Comparison of ENCODE assay signal across 8 cellular contexts in the genomic region with DNA sequence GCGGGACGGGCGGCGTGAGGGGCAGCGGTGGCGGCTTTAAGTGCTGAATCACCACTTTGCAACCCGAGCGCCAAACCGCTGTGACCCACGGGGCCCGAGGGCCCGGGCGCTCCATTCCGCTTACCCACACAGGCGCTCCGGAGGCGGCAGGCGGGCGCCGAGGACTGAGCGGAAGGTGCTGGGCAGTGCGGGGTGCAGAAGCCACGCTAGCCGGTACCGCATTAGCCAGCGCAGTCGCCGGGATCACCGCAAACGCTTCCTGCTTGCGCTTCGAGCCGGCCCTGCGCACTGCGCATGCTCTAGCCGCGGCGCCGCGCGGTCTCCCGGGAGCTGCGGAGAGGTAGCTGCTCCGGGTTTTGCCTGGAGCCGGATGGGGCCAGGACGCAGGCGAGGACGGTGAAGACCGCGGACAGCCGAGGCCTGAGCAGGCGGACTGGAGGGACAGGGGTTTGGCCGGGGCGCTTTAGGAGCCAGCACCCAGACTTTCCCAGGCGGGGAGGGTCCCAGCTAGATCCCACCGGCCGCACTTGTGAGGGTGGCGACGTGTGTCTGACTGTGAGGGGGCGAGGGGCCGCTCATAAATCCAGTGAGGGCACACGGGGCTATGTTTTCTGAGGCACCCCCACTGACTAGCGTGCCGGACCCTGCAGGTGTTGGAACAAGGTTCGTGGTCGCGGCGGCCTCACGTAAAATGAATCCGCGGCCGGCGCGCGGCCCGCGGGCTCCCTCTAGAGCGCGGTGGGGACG. TPM values are rescaled to one million over a fixed set of nuclear protein-coding genes. Genes with fewer than 3 reads are reported as not detected.
A peak's percentile ranks its signal among the peaks of the same experiment; 100 is the strongest.
DNase-seq lines count a peak whose midpoint lies in the region; ATAC-seq, FAIRE-seq and TF ChIP-seq lines count a peak whose summit lies in the region.

A gene (minus strand): TSS at position 296 of the 747 bp plus-strand sequence. CDS start 74 bp downstream, at position 222.

- H3K27me3 ChIP-seq in NT2/D1 (ENCODE audit: insufficient read depth, insufficient read length) = no peaks in the 10 kb centered on the region
- H3K27me3 ChIP-seq in endothelial cell of umbilical vein (ENCODE audit: control insufficient read depth in 2 of 2, insufficient read depth in 2 of 2, low read length in 2 of 2) = no peaks in the 10 kb centered on the region
- no peaks in the 10 kb centered on the region for H3K27me3 ChIP-seq in mononuclear cell (ENCODE audit: insufficient read depth, low read length)

- DNase-seq in COLO668 (lab: John Stamatoyannopoulos, UW; ENCODE audit: unreplicated experiment) = peak; percentile 87
- peak; percentile 79 for DNase-seq in NT2/D1 (ENCODE audit: low read depth, low spot score)
- peak; percentile 76 for DNase-seq in activated CD8-positive, alpha-beta memory T cell treated with anti-CD3 and anti-CD28 coated beads, Interleukin-2, amount 50 U/mL, for 4 hours
- peak; percentile 92 for DNase-seq in endothelial cell of umbilical vein (ENCODE audit: low read depth, low spot score)
- DNase-seq in stimulated activated CD8-positive, alpha-beta memory T cell treated with anti-CD3 and anti-CD28 coated beads, Interleukin-4, amount 100 ng/mL, for 1 hour (ENCODE audit: low read depth in 2 of 2, low spot score in 1 of 2) = peak; percentile 50 to 62

- H3K9ac ChIP-seq in NT2/D1 (ENCODE audit: insufficient read length, low read depth) (peak within 1 kb of the TSS; percentile 92), endothelial cell of umbilical vein (replicated peaks; ENCODE audit: extremely low read depth, insufficient read depth, low read length) (peak within 1 kb of the TSS; percentile 93)

- H2AFZ ChIP-seq in endothelial cell of umbilical vein (ENCODE audit: low read depth, low read length) = peak within 1 kb of the TSS; percentile 92

- no peaks in the 10 kb centered on the region for H3K4me1 ChIP-seq in NT2/D1 (ENCODE audit: insufficient read depth, insufficient read length)
- peaks cover 18% of the 10 kb centered on the region for H3K4me1 ChIP-seq in endothelial cell of umbilical vein (ENCODE audit: control insufficient read depth, extremely low read depth, insufficient read depth, low read length)
- peaks cover 42% of the 10 kb centered on the region for H3K4me1 ChIP-seq in mononuclear cell (ENCODE audit: insufficient read depth, low read length)

- POLR2A ChIA-PET in endothelial cell of umbilical vein (lab: Charles Lee) = interaction anchor here (1.0 kb wide), 2 partner anchors 17 to 57 kb away, joined by 3 read pairs; no protein-coding TSS in a partner anchor

- no peaks in the 10 kb centered on the region for H3K9me1 ChIP-seq in endothelial cell of umbilical vein (replicated peaks; ENCODE audit: control insufficient read depth, extremely low read depth, insufficient read depth, low read length)

- peak within 1 kb of the TSS; percentile 89 for H3K27ac ChIP-seq in endothelial cell of umbilical vein (ENCODE audit: insufficient read depth, low read depth, low read length)

- intact Hi-C loops in endothelial cell of umbilical vein (cut with micrococcal nuclease) = loop anchor here (1.0 to 10.0 kb wide), 6 partner anchors 17 to 489 kb away; a partner anchor contains a TSS

- peak; percentile 87 for FAIRE-seq in endothelial cell of umbilical vein (lab: Jason Lieb, UNC)

- H3K4me2 ChIP-seq in endothelial cell of umbilical vein (ENCODE audit: insufficient read depth, low read length) = peak within 1 kb of the TSS; percentile 95

- peaks cover 15% of the 10 kb centered on the region for H3K36me3 ChIP-seq in NT2/D1 (ENCODE audit: insufficient read depth, insufficient read length, low read length)
- H3K36me3 ChIP-seq in endothelial cell of umbilical vein (ENCODE audit: control insufficient read depth in 2 of 2, extremely low read depth in 1 of 2, insufficient read depth in 2 of 2, low read length in 2 of 2) = peaks cover 0 to 2% of the 10 kb centered on the region in 2 experiments

- H3K4me3 ChIP-seq in NT2/D1 (ENCODE audit: insufficient read length, low read depth) (peak within 1 kb of the TSS; percentile 84), endothelial cell of umbilical vein (replicated peaks in 1 of 3; ENCODE audit: insufficient read depth in 1 of 3, low read depth in 1 of 3, low read length in 3 of 3) (peak within 1 kb of the TSS; percentile 63 to 84 (median 68)), mononuclear cell (ENCODE audit: low read length) (peak within 1 kb of the TSS; percentile 91)

- H3K79me2 ChIP-seq in endothelial cell of umbilical vein (ENCODE audit: control insufficient read depth, insufficient read depth, low read length) = peaks cover 40% of the 10 kb centered on the region

- no peaks in the 10 kb centered on the region for H3K9me3 ChIP-seq in NT2/D1 (ENCODE audit: insufficient read depth, low read length)
- no peaks in the 10 kb centered on the region for H3K9me3 ChIP-seq in endothelial cell of umbilical vein (replicated peaks; ENCODE audit: control insufficient read depth, insufficient read depth, low read length)
- no peaks in the 10 kb centered on the region for H3K9me3 ChIP-seq in mononuclear cell (ENCODE audit: low read depth, low read length)

- no TSS peak for BruUV-seq in endothelial cell of umbilical vein (replicated peaks; lab: Mats Ljungman, UMichigan)

- dilution Hi-C loops in endothelial cell of umbilical vein (cut with MboI; ENCODE audit: extremely low pct_ligation_motif_present, low sequenced_read_pairs) = no loop called here

- peak; percentile 72 for ATAC-seq in GM19397 (IDR thresholded peaks at IDR 0.05; ENCODE audit: unreplicated experiment)
- peak; percentile 58 for ATAC-seq in HG03565 (IDR thresholded peaks at IDR 0.05; ENCODE audit: unreplicated experiment)

- no peaks in the 10 kb centered on the region for H4K20me1 ChIP-seq in endothelial cell of umbilical vein (replicated peaks; ENCODE audit: control insufficient read depth, extremely low read depth, insufficient read depth, low read length)

- peak; percentile 84 for TF ChIP-seq POLR2A in endothelial cell of umbilical vein (IDR thresholded peaks at IDR 0.05; ENCODE audit: low read depth, low read length)

- CTCF ChIA-PET in endothelial cell of umbilical vein (lab: Charles Lee) = interaction anchor here (0.9 to 7.9 kb wide), 17 partner anchors 9 to 183 kb away, joined by 3 to 182 read pairs (median 4); a partner anchor contains a TSS

- peak; percentile 83 to 87 for TF ChIP-seq CTCF in endothelial cell of umbilical vein (IDR thresholded peaks at IDR 0.05; ENCODE audit: extremely low read depth in 1 of 2, insufficient read depth in 1 of 2, low read depth in 1 of 2, low read length in 2 of 2)

TF ChIP-seq in endothelial cell of umbilical vein, 7 proteins besides CTCF, POLR2A, EP300 and RAD21:
- TF ChIP-seq GATA2 (IDR thresholded peaks at IDR 0.05; ENCODE audit: insufficient read depth, insufficient read length, low read depth, low read length) = no peak
- TF ChIP-seq EZH2 (IDR thresholded peaks at IDR 0.05; ENCODE audit: borderline replicate concordance, low read depth, low read length, severe bottlenecking) = no peak
- TF ChIP-seq MYC (IDR thresholded peaks at IDR 0.05; ENCODE audit: low read depth, low read length) = no peak
- TF ChIP-seq, protein P1, sequence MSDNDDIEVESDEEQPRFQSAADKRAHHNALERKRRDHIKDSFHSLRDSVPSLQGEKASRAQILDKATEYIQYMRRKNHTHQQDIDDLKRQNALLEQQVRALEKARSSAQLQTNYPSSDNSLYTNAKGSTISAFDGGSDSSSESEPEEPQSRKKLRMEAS (IDR thresholded peaks at IDR 0.05; ENCODE audit: insufficient read depth, insufficient read length) = peak; percentile 2
- peak; percentile 71 for TF ChIP-seq POLR2AphosphoS5 (IDR thresholded peaks at IDR 0.05; ENCODE audit: insufficient read depth, low read depth, low read length)
- TF ChIP-seq JUN (IDR thresholded peaks at IDR 0.05; ENCODE audit: borderline replicate concordance, insufficient read depth, insufficient read length, low read depth) = no peak
- TF ChIP-seq FOS (IDR thresholded peaks at IDR 0.05; ENCODE audit: borderline replicate concordance, insufficient read depth, low read length) = peak; percentile 60

RNA-seq across cellular contexts. Expression of the gene that starts here (rescaled TPM):
- total RNA-seq in endothelial cell of umbilical vein (52.6 and 53.5 TPM in 2 replicates), mononuclear cell (9.9 TPM)
- 10.7 and 11.7 TPM in 2 replicates for polyA plus RNA-seq in endothelial cell of umbilical vein
- polyA plus RNA-seq in endothelial cell of umbilical vein (2011; cell fraction: cytosol; rRNA removed) = 11.3 and 13.7 TPM in 2 replicates
- 33.4 and 35.8 TPM in 2 replicates for polyA plus RNA-seq in endothelial cell of umbilical vein (2011; cell fraction: nucleus; rRNA removed)
- polyA plus RNA-seq in endothelial cell of umbilical vein (2012) = 27.0 and 35.7 TPM in 2 replicates
- polyA minus RNA-seq in endothelial cell of umbilical vein = 58.7 and 59.6 TPM in 2 replicates
- polyA minus RNA-seq in endothelial cell of umbilical vein (2011; cell fraction: cytosol; rRNA and poly(A)+ RNA removed) = 29.6 TPM
- 41.8 and 59.8 TPM in 2 replicates for polyA minus RNA-seq in endothelial cell of umbilical vein (2011; cell fraction: nucleus; rRNA and poly(A)+ RNA removed)

Comparison
In these comparisons a context has a peak if more than half of its experiments do, and no peak if none do; other contexts are left out.
1. Peak in every context shown above with its lines: DNase-seq, ATAC-seq, H3K4me3 ChIP-seq and H3K27ac ChIP-seq.